Comparison of ENCODE assay signal across 8 cellular contexts in the genomic region with DNA sequence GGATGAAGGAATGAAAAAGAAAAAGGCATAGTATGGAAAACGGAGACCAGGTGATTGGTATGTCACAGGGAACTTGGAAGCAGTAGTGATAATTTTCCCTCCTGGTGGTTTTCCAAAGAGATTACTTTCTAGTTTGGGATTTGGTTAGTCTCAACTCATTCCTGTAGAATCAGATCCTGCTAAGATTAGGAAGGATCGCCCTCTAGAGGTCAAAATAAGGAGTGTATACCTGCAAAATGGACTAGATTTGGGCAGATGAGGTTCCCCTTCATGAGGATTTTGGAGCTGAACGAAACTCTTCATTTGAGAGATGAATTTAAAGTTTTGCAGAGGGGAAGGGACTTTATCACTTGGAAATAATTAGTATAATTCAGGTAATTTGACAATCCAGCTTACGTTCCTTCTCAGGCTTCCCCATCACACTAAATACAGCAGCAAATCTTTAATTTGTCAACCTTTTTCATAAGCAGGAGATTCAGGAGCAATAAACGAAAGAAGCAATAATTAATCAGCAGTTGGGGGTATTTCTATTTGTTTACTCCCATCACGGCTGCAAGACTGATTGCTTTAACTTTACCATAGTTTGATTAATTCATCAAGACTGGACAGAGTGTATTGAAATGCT.
A peak's percentile ranks its signal among the peaks of the same experiment; 100 is the strongest.
DNase-seq lines count a peak whose midpoint lies in the region; ATAC-seq, FAIRE-seq and TF ChIP-seq lines count a peak whose summit lies in the region.

No MANE protein-coding gene starts in this region.

- H3K4me1 ChIP-seq in breast epithelium: no peaks in the 10 kb centered on the region
- no peaks in the 10 kb centered on the region for H3K4me1 ChIP-seq in kidney (ENCODE audit: control insufficient read depth in 1 of 2, insufficient read depth in 1 of 2, low read depth in 1 of 2, low read length in 2 of 2)
- H3K4me1 ChIP-seq in thoracic aorta (ENCODE audit: control insufficient read depth in 1 of 2, low read depth in 2 of 2): no peaks in the 10 kb centered on the region

- H3K27ac Mint-ChIP-seq in activated T-helper 1 cell treated with anti-CD3 and anti-CD28 coated beads, Interleukin-12 subunit alpha, Interleukin-12 subunit beta, Interleukin-2, Interleukin-4 antibody, amounts not matched to agents 30 ng/mL and 10 ng/mL and 1 ng/mL, durations not matched to agents 14 hours and 24 hours and 36 hours: no peak overlapping the region

- H3K27me3 ChIP-seq in breast epithelium: no peaks in the 10 kb centered on the region
- H3K27me3 ChIP-seq in thoracic aorta (replicated peaks; ENCODE audit: insufficient read depth): no peaks in the 10 kb centered on the region

- TF ChIP-seq CTCF in AG09309 (IDR thresholded peaks at IDR 0.05; ENCODE audit: control insufficient read depth, insufficient read depth, low read depth, low read length, missing control alignments): peak; percentile 79
- TF ChIP-seq CTCF in GM12874 (IDR thresholded peaks at IDR 0.05; ENCODE audit: insufficient read depth, low read depth, low read length): peak; percentile 62
- peak; percentile 36 to 79 (median 77) for TF ChIP-seq CTCF in breast epithelium (IDR thresholded peaks at IDR 0.05)
- TF ChIP-seq CTCF in kidney (IDR thresholded peaks at IDR 0.05; ENCODE audit: borderline replicate concordance, extremely low read depth, insufficient read depth): peak; percentile 80
- peak; percentile 76 for TF ChIP-seq CTCF in thoracic aorta (IDR thresholded peaks at IDR 0.05)

- H3K9me3 Mint-ChIP-seq in activated T-helper 1 cell treated with anti-CD3 and anti-CD28 coated beads, Interleukin-12 subunit alpha, Interleukin-12 subunit beta, Interleukin-2, Interleukin-4 antibody, amounts not matched to agents 30 ng/mL and 10 ng/mL and 1 ng/mL, durations not matched to agents 14 hours and 24 hours and 36 hours: no peaks in the 10 kb centered on the region

- H3K27ac ChIP-seq in breast epithelium: no peak overlapping the region
- H3K27ac ChIP-seq in kidney (ENCODE audit: low read depth in 2 of 2, low read length in 2 of 2): no peak overlapping the region
- H3K27ac ChIP-seq in thoracic aorta: no peak overlapping the region

- H3K27me3 Mint-ChIP-seq in activated T-helper 1 cell treated with anti-CD3 and anti-CD28 coated beads, Interleukin-12 subunit alpha, Interleukin-12 subunit beta, Interleukin-2, Interleukin-4 antibody, amounts not matched to agents 30 ng/mL and 10 ng/mL and 1 ng/mL, durations not matched to agents 14 hours and 24 hours and 36 hours (ENCODE audit: insufficient read depth): no peaks in the 10 kb centered on the region

- FAIRE-seq in kidney (lab: Jason Lieb, UNC): peak; percentile 8

- DNase-seq in AG09309 (ENCODE audit: low read depth): peak; percentile 16
- peak; percentile 68 for DNase-seq in NCI-H69 (lab: John Stamatoyannopoulos, UW)
- DNase-seq in breast epithelium (ENCODE audit: low spot score in 2 of 2): no peak
- no peak for DNase-seq in kidney
- DNase-seq in thoracic aorta (ENCODE audit: low spot score): no peak
- no peak for DNase-seq in activated T-helper 1 cell treated with anti-CD3 and anti-CD28 coated beads, Interleukin-12 subunit alpha, Interleukin-12 subunit beta, Interleukin-2, Interleukin-4 antibody, amounts not matched to agents 30 ng/mL and 10 ng/mL and 1 ng/mL, durations not matched to agents 14 hours and 24 hours and 36 hours (ENCODE audit: low spot score)

- no peak overlapping the region for H3K4me3 Mint-ChIP-seq in activated T-helper 1 cell treated with anti-CD3 and anti-CD28 coated beads, Interleukin-12 subunit alpha, Interleukin-12 subunit beta, Interleukin-2, Interleukin-4 antibody, amounts not matched to agents 30 ng/mL and 10 ng/mL and 1 ng/mL, durations not matched to agents 14 hours and 24 hours and 36 hours

- H3K9me3 ChIP-seq in breast epithelium (peaks cover 0 to 6% of the 10 kb centered on the region in 2 donors), kidney (ENCODE audit: control insufficient read depth in 1 of 2, low read length in 2 of 2) (no peaks in the 10 kb centered on the region), thoracic aorta (no peaks in the 10 kb centered on the region)

- no peaks in the 10 kb centered on the region for H3K36me3 Mint-ChIP-seq in activated T-helper 1 cell treated with anti-CD3 and anti-CD28 coated beads, Interleukin-12 subunit alpha, Interleukin-12 subunit beta, Interleukin-2, Interleukin-4 antibody, amounts not matched to agents 30 ng/mL and 10 ng/mL and 1 ng/mL, durations not matched to agents 14 hours and 24 hours and 36 hours (ENCODE audit: low read depth)

- no peak overlapping the region for H3K9ac ChIP-seq in kidney (ENCODE audit: low read length in 2 of 2)

- H3K4me1 Mint-ChIP-seq in activated T-helper 1 cell treated with anti-CD3 and anti-CD28 coated beads, Interleukin-12 subunit alpha, Interleukin-12 subunit beta, Interleukin-2, Interleukin-4 antibody, amounts not matched to agents 30 ng/mL and 10 ng/mL and 1 ng/mL, durations not matched to agents 14 hours and 24 hours and 36 hours (ENCODE audit: low read depth): no peaks in the 10 kb centered on the region

- intact Hi-C loops in breast epithelium (cut with DNase I; ENCODE audit: low total_unique reads) (no loop called here), kidney (cut with DNase I) (loop anchor here (5.0 kb wide), 1 partner anchor 294 kb away; no protein-coding TSS in a partner anchor)
- intact Hi-C loops in activated T-helper 1 cell treated with anti-CD3 and anti-CD28 coated beads, Interleukin-12 subunit alpha, Interleukin-12 subunit beta, Interleukin-2, Interleukin-4 antibody, amounts not matched to agents 30 ng/mL and 10 ng/mL and 1 ng/mL, durations not matched to agents 14 hours and 24 hours and 36 hours (cut with micrococcal nuclease): loop anchor here (1.0 to 5.0 kb wide), 6 partner anchors 66 to 1011 kb away; partner anchors contain the start of gene CUL3

- H3K36me3 ChIP-seq in breast epithelium (no peaks in the 10 kb centered on the region), kidney (ENCODE audit: control insufficient read depth in 1 of 2, insufficient read depth in 2 of 2, low read length in 2 of 2) (no peaks in the 10 kb centered on the region), thoracic aorta (no peaks in the 10 kb centered on the region)

- H3K4me3 ChIP-seq in AG09309 (ENCODE audit: control insufficient read depth, low read depth, low read length) (no peak overlapping the region), breast epithelium (no peak overlapping the region), kidney (ENCODE audit: low read length in 2 of 2) (no peak overlapping the region), thoracic aorta (no peak overlapping the region)

- no peak for TF ChIP-seq POLR2A in breast epithelium (IDR thresholded peaks at IDR 0.05)

- ATAC-seq in HG03342 (IDR thresholded peaks at IDR 0.05; ENCODE audit: unreplicated experiment) (peak; percentile 63), thoracic aorta (ENCODE audit: insufficient number of reproducible peaks, low FRiP score, low read depth) (no peak)

Comparison
In these comparisons a context has a peak if more than half of its experiments do, and no peak if none do; other contexts are left out.
1. DNase-seq: peak in AG09309 (single experiment) and NCI-H69 (single experiment); none in breast epithelium (0 of 2), kidney (single experiment), thoracic aorta (single experiment) and activated T-helper 1 cell treated with anti-CD3 and anti-CD28 coated beads, Interleukin-12 subunit alpha, Interleukin-12 subunit beta, Interleukin-2, Interleukin-4 antibody, amounts not matched to agents 30 ng/mL and 10 ng/mL and 1 ng/mL, durations not matched to agents 14 hours and 24 hours and 36 hours (single experiment).
2. Peak in every context shown above with its lines, with median percentiles within 50 percentile points of each other: CTCF ChIP-seq.